ENCODE assay signal across 27 cellular contexts in genomic region chr10:63618552-63618951, GRCh38.
"Had no signal": no experiment of that assay in that cellular context is flagged by ENCODE, and none has a peak within 500 bp of the region (broad histone marks: within the 10 kb centered on the region; RNA-seq: fewer than 3 reads in every experiment).

No MANE protein-coding gene starts in this region.

- H3K4me1 Mint-ChIP-seq: immature natural killer cell; naive B cell; neural crest cell; stimulated activated naive B cell treated with anti-CD40 and anti-IgM and Interleukin-4, amounts not matched to agents 10 μg/mL and 1 μg/mL and 100 μg/mL, for 72 hours had no signal

- H3K36me3 ChIP-seq: right lobe of liver had no signal

- H3K9me3 ChIP-seq: left lung, lower lobe of right lung, right atrium auricular region, right lobe of liver, stomach, testis, thyroid gland, transverse colon, upper lobe of left lung, vagina had no signal

- H3K9ac ChIP-seq: parathyroid adenoma had no signal

- H3K27ac ChIP-seq: left lung, lower lobe of right lung, parathyroid adenoma, right atrium auricular region, right lobe of liver, stomach, testis, thyroid gland, transverse colon, upper lobe of left lung, vagina had no signal

- H3K79me2 ChIP-seq: parathyroid adenoma had no signal

- H3K9me3 Mint-ChIP-seq: immature natural killer cell; mesothelial cell of epicardium; naive B cell; natural killer cell treated with Interleukin-12 subunit alpha and Interleukin-12 subunit beta and Interleukin-15 and Interleukin-18, amount 100 ng/mL, for 72 hours; neural crest cell; stimulated activated naive B cell treated with anti-CD40 and anti-IgM and Interleukin-4, amounts not matched to agents 10 μg/mL and 1 μg/mL and 100 μg/mL, for 72 hours had no signal

- ATAC-seq: left colon; left lung; lower lobe of right lung; natural killer cell treated with Interleukin-12 subunit alpha and Interleukin-12 subunit beta and Interleukin-15 and Interleukin-18, amount 100 ng/mL, for 72 hours; right lobe of liver; stimulated activated naive B cell treated with anti-CD40 and anti-IgM and Interleukin-4, amounts not matched to agents 10 μg/mL and 1 μg/mL and 100 μg/mL, for 72 hours; stimulated activated naive CD8-positive, alpha-beta T cell treated with anti-CD3 and anti-CD28 coated beads, Interleukin-15, Interleukin-2, amounts not matched to agents 100 U/mL and 50 U/mL, for 24 hours had no signal

- H3K4me3 ChIP-seq: left lung, lower lobe of right lung, right atrium auricular region, right lobe of liver, smooth muscle cell, stomach, testis, thyroid gland, transverse colon, upper lobe of left lung, vagina had no signal

- H3K4me2 ChIP-seq: smooth muscle cell had no signal

- H3K27me3 ChIP-seq: left lung, right atrium auricular region, right lobe of liver, stomach, testis, thyroid gland, transverse colon, upper lobe of left lung, vagina had no signal

- DNase-seq: hypothalamus; immature natural killer cell; kidney; left colon; left lung; lower lobe of right lung; mesendoderm; naive B cell; nucleus accumbens; right lobe of liver; stimulated activated CD4-positive, alpha-beta T cell treated with anti-CD3 and anti-CD28 coated beads, Interleukin-1b, Interleukin-23, amount 100 ng/mL, for 48 hours; stimulated activated CD4-positive, alpha-beta T cell treated with anti-CD3 and anti-CD28 coated beads, Interleukin-4, amount 100 ng/mL, for 1 hour; stimulated activated naive B cell treated with anti-CD40 and anti-IgM and Interleukin-4, amounts not matched to agents 10 μg/mL and 1 μg/mL and 100 μg/mL, for 72 hours; stimulated activated naive CD8-positive, alpha-beta T cell treated with anti-CD3 and anti-CD28 coated beads, Interleukin-15, Interleukin-2, amounts not matched to agents 100 U/mL and 50 U/mL, for 24 hours; stomach; testis; thyroid gland; transverse colon; upper lobe of left lung had no signal

- H2AFZ ChIP-seq: parathyroid adenoma had no signal

- H3K4me3 Mint-ChIP-seq: immature natural killer cell; mesothelial cell of epicardium; naive B cell; natural killer cell treated with Interleukin-12 subunit alpha and Interleukin-12 subunit beta and Interleukin-15 and Interleukin-18, amount 100 ng/mL, for 72 hours; neural crest cell; stimulated activated naive B cell treated with anti-CD40 and anti-IgM and Interleukin-4, amounts not matched to agents 10 μg/mL and 1 μg/mL and 100 μg/mL, for 72 hours had no signal

- H3K27ac Mint-ChIP-seq: mesothelial cell of epicardium; natural killer cell treated with Interleukin-12 subunit alpha and Interleukin-12 subunit beta and Interleukin-15 and Interleukin-18, amount 100 ng/mL, for 72 hours; stimulated activated naive B cell treated with anti-CD40 and anti-IgM and Interleukin-4, amounts not matched to agents 10 μg/mL and 1 μg/mL and 100 μg/mL, for 72 hours had no signal

- H3K27me3 Mint-ChIP-seq: naive B cell; natural killer cell treated with Interleukin-12 subunit alpha and Interleukin-12 subunit beta and Interleukin-15 and Interleukin-18, amount 100 ng/mL, for 72 hours; stimulated activated naive B cell treated with anti-CD40 and anti-IgM and Interleukin-4, amounts not matched to agents 10 μg/mL and 1 μg/mL and 100 μg/mL, for 72 hours had no signal

- FAIRE-seq: islet of Langerhans, kidney had no signal

- H3K4me1 ChIP-seq: left lung, lower lobe of right lung, right atrium auricular region, right lobe of liver, testis, thyroid gland, upper lobe of left lung, vagina had no signal
